ENCODE assay signal across 8 cellular contexts in the genomic region with DNA sequence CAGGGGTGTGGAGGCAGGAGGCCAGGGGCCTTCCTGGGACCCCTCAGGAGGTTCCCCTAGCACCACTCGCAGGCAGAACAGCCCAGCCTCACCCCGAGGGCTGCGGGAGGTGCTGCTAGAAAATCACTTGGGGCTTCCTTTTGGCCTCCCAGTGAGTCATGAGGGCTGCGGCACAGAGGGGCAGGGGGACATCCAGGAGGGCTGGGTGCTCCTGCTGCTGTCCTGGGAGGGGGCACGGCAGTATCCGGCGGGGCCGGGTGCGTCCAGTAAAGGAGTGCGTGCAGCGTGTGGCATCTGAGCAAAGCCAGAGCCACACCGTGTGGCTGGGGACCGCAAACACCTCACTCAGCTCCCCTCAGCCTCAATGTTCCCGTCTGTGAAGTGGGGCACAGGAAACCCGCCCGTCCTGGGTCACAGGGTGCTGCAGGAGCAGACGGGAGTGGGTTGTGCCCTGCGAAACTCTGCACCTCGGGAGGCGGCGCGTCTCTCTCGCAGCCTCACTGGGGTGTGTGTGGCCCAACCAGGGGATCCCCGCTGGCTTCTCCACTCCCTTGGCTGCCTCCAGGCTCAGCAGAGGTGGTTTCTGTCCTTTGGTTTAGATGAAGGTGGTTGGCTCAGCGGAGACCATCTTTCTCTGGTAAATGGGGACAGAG.
DNase-seq lines count a peak whose midpoint lies in the region; ATAC-seq and TF ChIP-seq lines count a peak whose summit lies in the region.
"Not testable (repeated sequence)": the region's sequence is repeated elsewhere in the genome, so short reads cannot be mapped to it uniquely, and the experiment has no call there.

No MANE protein-coding gene starts in this region.

- not testable (repeated sequence) for H3K36me3 Mint-ChIP-seq in CD8-positive, alpha-beta T cell; activated CD4-positive, alpha-beta T cell treated with anti-CD3 and anti-CD28 coated beads for 36 hours (ENCODE audit: low read depth)

- not testable (repeated sequence) for TF ChIP-seq EP300 in esophagus muscularis mucosa (IDR thresholded peaks at IDR 0.05)

- POLR2A ChIA-PET in CD8-positive, alpha-beta T cell (lab: Charles Lee); activated CD4-positive, alpha-beta T cell treated with anti-CD3 and anti-CD28 coated beads for 36 hours (lab: Charles Lee): not testable (repeated sequence)

- peak overlapping the region; percentile 50 for H3K4me2 ChIP-seq in skeletal muscle satellite cell (ENCODE audit: low read length)

- H3K9ac ChIP-seq in skeletal muscle satellite cell (ENCODE audit: low read depth, low read length): peak overlapping the region; percentile 62

- TF ChIP-seq POLR2A in esophagus muscularis mucosa (IDR thresholded peaks at IDR 0.05; ENCODE audit: low read depth); uterus (IDR thresholded peaks at IDR 0.05): not testable (repeated sequence)

- not testable (repeated sequence) for TF ChIP-seq CTCF in CD8-positive, alpha-beta T cell (IDR thresholded peaks at IDR 0.05); esophagus muscularis mucosa (IDR thresholded peaks at IDR 0.05); uterus (IDR thresholded peaks at IDR 0.05)

- CTCF ChIA-PET in CD8-positive, alpha-beta T cell (lab: Charles Lee); activated CD4-positive, alpha-beta T cell treated with anti-CD3 and anti-CD28 coated beads for 36 hours (lab: Charles Lee): not testable (repeated sequence)

- H3K4me1 ChIP-seq in CD8-positive, alpha-beta T cell (ENCODE audit: insufficient read depth, low read length); uterus: not testable (repeated sequence)
- H3K4me1 ChIP-seq in esophagus muscularis mucosa (peaks cover 17 to 54% (median 46%) of the 10 kb centered on the region in 4 donors), skeletal muscle satellite cell (ENCODE audit: control insufficient read depth, insufficient read depth, low read length) (peaks cover 36% of the 10 kb centered on the region)

- DNase-seq in CD8-positive, alpha-beta T cell: peak in 3 of 7 experiments; percentile 27 to 54 (median 35)
- peak; percentile 36 for DNase-seq in activated CD4-positive, alpha-beta T cell treated with anti-CD3 and anti-CD28 coated beads for 36 hours
- peak; percentile 39 for DNase-seq in activated gamma-delta T cell (lab: John Stamatoyannopoulos, UW)
- DNase-seq in esophagus muscularis mucosa (ENCODE audit: extremely low spot score): not testable (repeated sequence)
- DNase-seq in uterus: peak in 1 of 2 donors; percentile 38

- intact Hi-C loops in CD8-positive, alpha-beta T cell (cut with DNase I, micrococcal nuclease); activated CD4-positive, alpha-beta T cell treated with anti-CD3 and anti-CD28 coated beads for 36 hours (cut with DNase I, micrococcal nuclease); esophagus muscularis mucosa (cut with DNase I); uterus (cut with DNase I; ENCODE audit: low total_unique reads): not testable (repeated sequence)

- H3K27ac ChIP-seq in CD8-positive, alpha-beta T cell (ENCODE audit: low read depth, low read length): not testable (repeated sequence)
- H3K27ac ChIP-seq in esophagus muscularis mucosa (replicated peaks in 1 of 4) (peak overlapping the region; percentile 40 to 77 (median 64)), uterus (peak overlapping the region; percentile 87 to 92)

- not testable (repeated sequence) for H3K9me3 ChIP-seq in CD8-positive, alpha-beta T cell (ENCODE audit: low read length); esophagus muscularis mucosa; skeletal muscle satellite cell (replicated peaks; ENCODE audit: low read length); uterus

- peak; percentile 74 for ATAC-seq in CD8-positive, alpha-beta T cell
- ATAC-seq in GM21447 (IDR thresholded peaks at IDR 0.05; ENCODE audit: unreplicated experiment) (peak; percentile 21), HG03045 (IDR thresholded peaks at IDR 0.05; ENCODE audit: unreplicated experiment) (peak; percentile 20)
- peak; percentile 25 for ATAC-seq in activated CD4-positive, alpha-beta T cell treated with anti-CD3 and anti-CD28 coated beads for 36 hours

- H3K4me3 ChIP-seq in CD8-positive, alpha-beta T cell (ENCODE audit: low read depth, low read length); skeletal muscle satellite cell (ENCODE audit: low read length); uterus: not testable (repeated sequence)
- H3K4me3 ChIP-seq in esophagus muscularis mucosa: peak overlapping the region in 3 of 4 donors; percentile 29 to 40 (median 33)

- H3K4me1 Mint-ChIP-seq in CD8-positive, alpha-beta T cell (ENCODE audit: low read depth); activated CD4-positive, alpha-beta T cell treated with anti-CD3 and anti-CD28 coated beads for 36 hours: not testable (repeated sequence)

- not testable (repeated sequence) for H3K9me3 Mint-ChIP-seq in CD8-positive, alpha-beta T cell; activated CD4-positive, alpha-beta T cell treated with anti-CD3 and anti-CD28 coated beads for 36 hours (ENCODE audit: low read depth)

- 73% methylated on average over 14 of the region's 25 CpGs for WGBS in esophagus muscularis mucosa

- H3K27ac Mint-ChIP-seq in CD8-positive, alpha-beta T cell; activated CD4-positive, alpha-beta T cell treated with anti-CD3 and anti-CD28 coated beads for 36 hours: not testable (repeated sequence)

- H3K27me3 Mint-ChIP-seq in CD8-positive, alpha-beta T cell (ENCODE audit: low read depth): peaks cover 12% of the 10 kb centered on the region
- not testable (repeated sequence) for H3K27me3 Mint-ChIP-seq in activated CD4-positive, alpha-beta T cell treated with anti-CD3 and anti-CD28 coated beads for 36 hours

- H3K27me3 ChIP-seq in CD8-positive, alpha-beta T cell (ENCODE audit: insufficient read depth, low read length); esophagus muscularis mucosa; skeletal muscle satellite cell (ENCODE audit: control insufficient read depth, insufficient read depth, low read length); uterus: not testable (repeated sequence)

- H3K36me3 ChIP-seq in CD8-positive, alpha-beta T cell (ENCODE audit: insufficient read depth, low read length); esophagus muscularis mucosa; skeletal muscle satellite cell (ENCODE audit: insufficient read depth, low read length); uterus: not testable (repeated sequence)

- not testable (repeated sequence) for H3K4me3 Mint-ChIP-seq in CD8-positive, alpha-beta T cell; activated CD4-positive, alpha-beta T cell treated with anti-CD3 and anti-CD28 coated beads for 36 hours

Comparison
In these comparisons a context has a peak if more than half of its experiments do, and no peak if none do; other contexts are left out.
1. ATAC-seq: peak in every context shown above with its lines; median percentile 74 in CD8-positive, alpha-beta T cell; 25 in activated CD4-positive, alpha-beta T cell treated with anti-CD3 and anti-CD28 coated beads for 36 hours; 21 in GM21447; 20 in HG03045.